13 cellular contexts compared by ENCODE assay signal in genomic region chr17:40094874-40095273, GRCh38. TPM values are rescaled to one million over a fixed set of nuclear protein-coding genes. Genes with fewer than 3 reads are reported as not detected.
DNase-seq lines count a peak whose midpoint lies in the region; ATAC-seq, FAIRE-seq and TF ChIP-seq lines count a peak whose summit lies in the region.
"Had no signal": no experiment of that assay in that cellular context is flagged by ENCODE, and none has a peak within 500 bp of the region (broad histone marks: within the 10 kb centered on the region; RNA-seq: fewer than 3 reads in every experiment).

No MANE protein-coding gene starts in this region.

- H3K36me3 ChIP-seq in HCT116 (ENCODE audit: control insufficient read depth in 1 of 2, insufficient read depth in 2 of 2, low read length in 2 of 2) (peaks cover 47 to 55% of the 10 kb centered on the region in 2 experiments), kidney (ENCODE audit: control insufficient read depth in 1 of 2, insufficient read depth in 2 of 2, low read length in 2 of 2) (peaks cover 24 to 48% of the 10 kb centered on the region in 2 donors), stomach smooth muscle (ENCODE audit: control insufficient read depth in 2 of 2, insufficient read depth in 2 of 2, low read length in 2 of 2) (peaks cover 36 to 47% of the 10 kb centered on the region in 2 donors), mucosa of descending colon (ENCODE audit: low read depth) (no peaks in the 10 kb centered on the region)

- H2AFZ ChIP-seq in HCT116 (ENCODE audit: low read depth, low read length, poor library complexity, severe bottlenecking), result no peak overlapping the region

- H3K4me2 ChIP-seq in HCT116 (ENCODE audit: low read length), result no peak overlapping the region

- H3K9ac ChIP-seq in HCT116 (ENCODE audit: low read length) (no peak overlapping the region), kidney (ENCODE audit: low read length in 2 of 2) (no peak overlapping the region), stomach smooth muscle (ENCODE audit: low read length in 2 of 2) (no peak overlapping the region)

- H3K27me3 ChIP-seq in HCT116 (ENCODE audit: insufficient read depth, low read length) (no peaks in the 10 kb centered on the region), stomach smooth muscle (ENCODE audit: control insufficient read depth in 1 of 2, insufficient read depth in 2 of 2, low read length in 2 of 2) (no peaks in the 10 kb centered on the region)
- H3K27me3 ChIP-seq: SJSA1 had no signal

- peaks cover 37% of the 10 kb centered on the region for H3K79me2 ChIP-seq in HCT116 (ENCODE audit: insufficient read depth, low read length)

- RAD21 ChIA-PET in HCT116 (lab: Charles Lee; ENCODE audit: low non-redundant PET in 1 of 2, low total read pairs in 2 of 2, uncharacterized antibody in 2 of 2, unreplicated experiment in 2 of 2), result no interaction called here

- H3K9me3 Mint-ChIP-seq in activated CD8-positive, alpha-beta T cell treated with anti-CD3 and anti-CD28 coated beads for 36 hours, result no peaks in the 10 kb centered on the region

- no peak for FAIRE-seq in kidney (lab: Jason Lieb, UNC)
- FAIRE-seq: H1 had no signal

- no peaks in the 10 kb centered on the region for H4K20me1 ChIP-seq in HCT116 (ENCODE audit: insufficient read depth)

- H3K9me2 ChIP-seq in HCT116 (ENCODE audit: insufficient read depth), result no peaks in the 10 kb centered on the region

- H3K27ac ChIP-seq in HCT116 (ENCODE audit: low read depth, low read length) (peak overlapping the region; percentile 25; the same call in 1 of the 2 replicates), kidney (ENCODE audit: low read depth in 2 of 2, low read length in 2 of 2) (peak overlapping the region in 1 of 2 donors; percentile 99), stomach smooth muscle (ENCODE audit: low read length) (peak overlapping the region; percentile 94)
- H3K27ac ChIP-seq: SJSA1 had no signal

- TF ChIP-seq CTCF in HCT116 (IDR thresholded peaks at IDR 0.05 in 2 of 3, conservative IDR thresholded peaks at IDR 0.05 in 1 of 3; ENCODE audit: borderline replicate concordance in 1 of 3, insufficient read depth in 1 of 3, low read depth in 2 of 3, low read length in 2 of 3), result no peak
- no peak for TF ChIP-seq CTCF in activated CD8-positive, alpha-beta T cell treated with anti-CD3 and anti-CD28 coated beads for 36 hours (IDR thresholded peaks at IDR 0.05)
- TF ChIP-seq CTCF in kidney (IDR thresholded peaks at IDR 0.05; ENCODE audit: borderline replicate concordance, extremely low read depth, insufficient read depth), result no peak
- TF ChIP-seq CTCF in mucosa of descending colon (IDR thresholded peaks at IDR 0.05), result no peak

- DNase-seq in HCT116 (ENCODE audit: low read depth, low spot score) (no peak), kidney (peak; percentile 79), left lobe of liver (ENCODE audit: low spot score) (no peak), germinal center (ENCODE audit: low spot score) (no peak), mucosa of descending colon (no peak)
- DNase-seq in activated CD8-positive, alpha-beta T cell treated with anti-CD3 and anti-CD28 coated beads for 36 hours, result no peak
- DNase-seq: activated CD4-positive, alpha-beta T cell treated with anti-CD3 and anti-CD28 coated beads for 1 hour; activated gamma-delta T cell treated with Interleukin-2 at 50 U/mL for 16 hours; NCI-H1105; NCI-H748 treated with DMSO at 0.1 percent for 48 hours had no signal

- H3K4me3 Mint-ChIP-seq in activated CD8-positive, alpha-beta T cell treated with anti-CD3 and anti-CD28 coated beads for 36 hours, result no peak overlapping the region

- no TSS peak for BruUV-seq in HCT116 (replicated peaks; lab: Mats Ljungman, UMichigan)

- H3K4me3 ChIP-seq in HCT116 (replicated peaks in 1 of 2; ENCODE audit: low read depth in 1 of 2, low read length in 2 of 2) (no peak overlapping the region), kidney (ENCODE audit: low read length in 2 of 2) (no peak overlapping the region), stomach smooth muscle (ENCODE audit: low read length in 2 of 2) (no peak overlapping the region), mucosa of descending colon (no peak overlapping the region)
- H3K4me3 ChIP-seq: SJSA1 had no signal

- no peak for ATAC-seq in HCT116
- ATAC-seq in activated CD8-positive, alpha-beta T cell treated with anti-CD3 and anti-CD28 coated beads for 36 hours, result no peak
- no peak for ATAC-seq in left lobe of liver
- no peak for ATAC-seq in mucosa of descending colon

- no peak for TF ChIP-seq RAD21 in HCT116 (IDR thresholded peaks at IDR 0.05; ENCODE audit: low read depth)

- H3K4me1 ChIP-seq in HCT116 (ENCODE audit: control insufficient read depth in 1 of 2, insufficient read depth in 2 of 2, low read length in 2 of 2) (peaks cover 11 to 34% of the 10 kb centered on the region in 2 experiments), kidney (ENCODE audit: control insufficient read depth in 1 of 2, insufficient read depth in 1 of 2, low read depth in 1 of 2, low read length in 2 of 2) (peaks cover 42 to 53% of the 10 kb centered on the region in 2 donors), stomach smooth muscle (ENCODE audit: control insufficient read depth, insufficient read depth, low read length) (peaks cover 88% of the 10 kb centered on the region), mucosa of descending colon (ENCODE audit: low read depth) (peaks cover 35% of the 10 kb centered on the region)

- peaks cover 49% of the 10 kb centered on the region for H3K4me1 Mint-ChIP-seq in activated CD8-positive, alpha-beta T cell treated with anti-CD3 and anti-CD28 coated beads for 36 hours (ENCODE audit: low read depth)

- peaks cover 47% of the 10 kb centered on the region for H3K36me3 Mint-ChIP-seq in activated CD8-positive, alpha-beta T cell treated with anti-CD3 and anti-CD28 coated beads for 36 hours (ENCODE audit: low read depth)

- no peaks in the 10 kb centered on the region for H3K9me3 ChIP-seq in HCT116 (ENCODE audit: control insufficient read depth in 1 of 2, insufficient read depth in 1 of 2, low read depth in 1 of 2, low read length in 2 of 2)
- no peaks in the 10 kb centered on the region for H3K9me3 ChIP-seq in kidney (ENCODE audit: control insufficient read depth in 1 of 2, low read length in 2 of 2)
- no peaks in the 10 kb centered on the region for H3K9me3 ChIP-seq in stomach smooth muscle (ENCODE audit: control insufficient read depth in 2 of 2, low read length in 2 of 2)
- H3K9me3 ChIP-seq in mucosa of descending colon, result no peaks in the 10 kb centered on the region
- H3K9me3 ChIP-seq: SJSA1 had no signal

- H3K27me3 Mint-ChIP-seq in activated CD8-positive, alpha-beta T cell treated with anti-CD3 and anti-CD28 coated beads for 36 hours, result no peaks in the 10 kb centered on the region

- intact Hi-C loops in HCT116 (cut with micrococcal nuclease), result no loop called here
- intact Hi-C loops in activated CD8-positive, alpha-beta T cell treated with anti-CD3 and anti-CD28 coated beads for 36 hours (cut with micrococcal nuclease), result no loop called here
- intact Hi-C loops in kidney (cut with DNase I), result no loop called here
- intact Hi-C loops in mucosa of descending colon (cut with DNase I, micrococcal nuclease), result no loop called here

- peak overlapping the region; percentile 90 for H3K27ac Mint-ChIP-seq in activated CD8-positive, alpha-beta T cell treated with anti-CD3 and anti-CD28 coated beads for 36 hours

- CTCF ChIA-PET in HCT116 (lab: Charles Lee), result no interaction called here
- CTCF ChIA-PET in activated CD8-positive, alpha-beta T cell treated with anti-CD3 and anti-CD28 coated beads for 36 hours (lab: Charles Lee), result interaction anchor here (9.5 kb wide), 1 partner anchor 19 kb away, joined by 72 read pairs; no protein-coding TSS in a partner anchor

- TF ChIP-seq POLR2A in HCT116 (IDR thresholded peaks at IDR 0.05; ENCODE audit: borderline replicate concordance, extremely low read depth, insufficient read depth, insufficient read length), result no peak

- POLR2A ChIA-PET in HCT116 (lab: Charles Lee), result no interaction called here
- POLR2A ChIA-PET in activated CD8-positive, alpha-beta T cell treated with anti-CD3 and anti-CD28 coated beads for 36 hours (lab: Charles Lee), result interaction anchor here (0.7 to 8.2 kb wide), 3 partner anchors 17 to 26 kb away, joined by 3 to 93 read pairs (median 5); no protein-coding TSS in a partner anchor

TF ChIP-seq in HCT116, 20 proteins besides CTCF, POLR2A, EP300 and RAD21:
- TF ChIP-seq POLR2AphosphoS5 (IDR thresholded peaks at IDR 0.05; ENCODE audit: low read depth, low read length), result 0 out of 2 replicates have a peak, but pooled peaks have one; percentile 20
- TF ChIP-seq EZH2 (IDR thresholded peaks at IDR 0.05), result no peak
TF ChIP-seq in HCT116: peak in this region for 1.

RNA-seq across cellular contexts. Expression of gene NR1D1, which starts 5.5 kb away (rescaled TPM):
- total RNA-seq in HCT116 (2021; ENCODE audit: unreplicated experiment) (63.7 TPM), kidney (30.8 TPM), left lobe of liver (18.6 TPM), mucosa of descending colon (10 to 100 TPM in 2 of 3 donors, 1 to 10 TPM in 1; 9.3 to 15.0 (median 14.8) TPM)
- 104 and 122 TPM in 2 replicates for polyA plus RNA-seq in HCT116 (2012)
- 1 to 10 TPM; 6.0 to 6.5 TPM for total RNA-seq in activated CD8-positive, alpha-beta T cell treated with anti-CD3 and anti-CD28 coated beads for 36 hours
- polyA plus RNA-seq in kidney (ENCODE audit: insufficient read depth, low read depth, low replicate concordance), result 7.1 TPM

RNA-seq across cellular contexts. Expression of gene MSL1, which starts 26.9 kb away (rescaled TPM):
- total RNA-seq in HCT116 (2021; ENCODE audit: unreplicated experiment), result 67.2 TPM
- polyA plus RNA-seq in HCT116 (2012), result 26.8 and 36.5 TPM in 2 replicates
- total RNA-seq in activated CD8-positive, alpha-beta T cell treated with anti-CD3 and anti-CD28 coated beads for 36 hours, result 10 to 100 TPM; 69.0 to 70.1 TPM
- total RNA-seq in kidney, result 75.4 TPM
- 34.9 TPM for polyA plus RNA-seq in kidney (ENCODE audit: insufficient read depth, low read depth, low replicate concordance)
- total RNA-seq in left lobe of liver, result 45.9 TPM
- total RNA-seq in mucosa of descending colon, result 10 to 100 TPM; 83.7 to 100.0 (median 85.3) TPM

RNA-seq across cellular contexts. Expression of gene THRA, which starts 32.1 kb away (rescaled TPM):
- total RNA-seq in HCT116 (2021; ENCODE audit: unreplicated experiment) (23.3 TPM), kidney (63.9 TPM), left lobe of liver (10.7 TPM), mucosa of descending colon (100 to 1,000 TPM in 1 of 3 donors, 10 to 100 TPM in 2; 56.8 to 114 (median 60.0) TPM)
- 20.3 and 21.1 TPM in 2 replicates for polyA plus RNA-seq in HCT116 (2012)
- total RNA-seq in activated CD8-positive, alpha-beta T cell treated with anti-CD3 and anti-CD28 coated beads for 36 hours, result 10 to 100 TPM; 11.1 to 13.8 TPM
- 40.8 TPM for polyA plus RNA-seq in kidney (ENCODE audit: insufficient read depth, low read depth, low replicate concordance)

RNA-seq across cellular contexts. Expression of gene MED24, which starts 40.7 kb away (rescaled TPM):
- 92.1 TPM for total RNA-seq in HCT116 (2021; ENCODE audit: unreplicated experiment)
- polyA plus RNA-seq in HCT116 (2012), result 68.9 and 90.5 TPM in 2 replicates
- 10 to 100 TPM; 90.2 to 96.4 TPM for total RNA-seq in activated CD8-positive, alpha-beta T cell treated with anti-CD3 and anti-CD28 coated beads for 36 hours
- total RNA-seq in kidney, result 66.3 TPM
- polyA plus RNA-seq in kidney (ENCODE audit: insufficient read depth, low read depth, low replicate concordance), result 53.7 TPM
- total RNA-seq in left lobe of liver, result 28.8 TPM
- 10 to 100 TPM; 76.6 to 90.2 (median 87.4) TPM for total RNA-seq in mucosa of descending colon

RNA-seq across cellular contexts. Expression of gene CASC3, which starts 45.5 kb away (rescaled TPM):
- total RNA-seq in HCT116 (2021; ENCODE audit: unreplicated experiment), result 73.1 TPM
- polyA plus RNA-seq in HCT116 (2012), result 35.5 and 37.0 TPM in 2 replicates
- 10 to 100 TPM; 75.1 to 75.6 TPM for total RNA-seq in activated CD8-positive, alpha-beta T cell treated with anti-CD3 and anti-CD28 coated beads for 36 hours
- total RNA-seq in kidney, result 90.8 TPM
- polyA plus RNA-seq in kidney (ENCODE audit: insufficient read depth, low read depth, low replicate concordance), result 32.2 TPM
- 25.1 TPM for total RNA-seq in left lobe of liver
- total RNA-seq in mucosa of descending colon, result 100 to 1,000 TPM in 1 of 3 donors, 10 to 100 TPM in 2; 62.2 to 134 (median 63.0) TPM
